ENCODE assay signal across 23 cellular contexts in genomic region chr6:56168601-56169000, GRCh38.
"Had no signal": no experiment of that assay in that cellular context is flagged by ENCODE, and none has a peak within 500 bp of the region (broad histone marks: within the 10 kb centered on the region; RNA-seq: fewer than 3 reads in every experiment).

No MANE protein-coding gene starts in this region.

- H3K4me3 ChIP-seq: body of pancreas, gastroesophageal sphincter, ovary, prostate gland, thyroid gland, upper lobe of right lung had no signal

- H3K4me1 ChIP-seq: body of pancreas, gastroesophageal sphincter, prostate gland, thyroid gland, upper lobe of right lung had no signal

- H3K27me3 ChIP-seq: body of pancreas, gastroesophageal sphincter, neutrophil, ovary, thyroid gland, upper lobe of right lung had no signal

- DNase-seq: activated CD4-positive, alpha-beta T cell treated with anti-CD3 and anti-CD28 coated beads, Interleukin-2, amount 50 U/mL, for 1 hour; activated CD4-positive, CD25-positive, alpha-beta regulatory T cell treated with anti-CD3 and anti-CD28 coated beads, Interleukin-2, amount 50 U/mL, for 72 hours; activated CD8-positive, alpha-beta T cell treated with anti-CD3 and anti-CD28 coated beads, Interleukin-2, amount 10 ng/mL, durations not matched to agents 7 days and 5 days; activated gamma-delta T cell; activated naive CD4-positive, alpha-beta T cell treated with anti-CD3 and anti-CD28 coated beads, Interleukin-2, amount 50 U/mL, for 16 hours; activated naive CD8-positive, alpha-beta T cell treated with anti-CD3 and anti-CD28 coated beads, Interleukin-2, amount 50 U/mL, for 24 hours; anterior cingulate cortex; body of pancreas; caudate nucleus; effector CD4-positive, alpha-beta T cell; head of caudate nucleus; left cardiac atrium; mesenchymal stem cell; ovary; stimulated activated CD4-positive, alpha-beta T cell treated with anti-CD3 and anti-CD28 coated beads, Interleukin-12 subunit alpha, Interleukin-12 subunit beta, amount 100 ng/mL, for 4 hours; stimulated activated CD4-positive, alpha-beta T cell treated with anti-CD3 and anti-CD28 coated beads, Interleukin-4, amount 100 ng/mL, for 4 hours; substantia nigra; thyroid gland; upper lobe of right lung; WERI-Rb-1 had no signal

- ATAC-seq: activated CD8-positive, alpha-beta T cell treated with anti-CD3 and anti-CD28 coated beads, Interleukin-2, amount 10 ng/mL, durations not matched to agents 7 days and 5 days; activated naive CD8-positive, alpha-beta T cell treated with anti-CD3 and anti-CD28 coated beads, Interleukin-2, amount 50 U/mL, for 24 hours; body of pancreas; gastroesophageal sphincter; left cardiac atrium; upper lobe of right lung had no signal

- H3K36me3 ChIP-seq: neutrophil, ovary, prostate gland, thyroid gland, upper lobe of right lung, WERI-Rb-1 had no signal

- H3K27ac ChIP-seq: body of pancreas, gastroesophageal sphincter, neutrophil, ovary, prostate gland, thyroid gland, upper lobe of right lung, WERI-Rb-1 had no signal

- H3K9me3 ChIP-seq: neutrophil, ovary, prostate gland, thyroid gland had no signal
